Comparison of ENCODE assay signal across 25 cellular contexts in the genomic region with DNA sequence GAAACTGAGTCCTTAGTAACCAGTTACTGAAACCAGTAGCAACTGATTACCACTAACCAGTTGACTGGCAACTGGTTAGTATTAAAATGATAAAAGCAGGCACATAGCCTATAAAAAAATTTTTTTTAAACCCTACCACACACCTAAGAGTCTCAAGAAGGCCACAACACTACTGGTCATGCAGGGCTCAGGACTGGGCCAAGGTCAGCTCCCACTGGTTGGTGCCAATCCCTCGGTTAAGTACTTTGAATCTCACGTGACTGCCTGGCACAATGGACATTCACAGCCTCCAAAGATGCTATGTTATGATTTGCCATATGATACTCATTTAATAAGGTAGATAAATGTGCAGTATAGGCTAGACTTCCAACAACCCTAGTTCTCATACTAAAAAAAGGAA.
"Had no signal": no experiment of that assay in that cellular context is flagged by ENCODE, and none has a peak within 500 bp of the region (broad histone marks: within the 10 kb centered on the region; RNA-seq: fewer than 3 reads in every experiment).

No MANE protein-coding gene starts in this region.

- H3K27me3 ChIP-seq: brain microvascular endothelial cell, colonic mucosa, dorsolateral prefrontal cortex, stomach, suprapubic skin, vagina had no signal

- H3K4me1 ChIP-seq: colonic mucosa, vagina had no signal

- ATAC-seq: activated T-cell treated with anti-CD3 and anti-CD28 coated beads, Interleukin-2, amount 50 U/mL, for 4 hours; effector memory CD8-positive, alpha-beta T cell; esophagus mucosa; naive thymus-derived CD4-positive, alpha-beta T cell; stimulated activated memory B cell treated with anti-CD40 and anti-IgM and Interleukin-4, amounts not matched to agents 10 μg/mL and 1 μg/mL and 100 μg/mL, for 72 hours; WTC11 had no signal

- H3K4me3 Mint-ChIP-seq: activated naive CD4-positive, alpha-beta T cell treated with anti-CD3 and anti-CD28 coated beads, Interleukin-2, amount 10 ng/mL, durations not matched to agents 7 days and 5 days; activated T-cell treated with anti-CD3 and anti-CD28 coated beads, Interleukin-2, amount 50 U/mL, for 4 hours; central memory CD8-positive, alpha-beta T cell; effector memory CD8-positive, alpha-beta T cell; neural crest cell; stimulated activated memory B cell treated with anti-CD40 and anti-IgM and Interleukin-4, amounts not matched to agents 10 μg/mL and 1 μg/mL and 100 μg/mL, for 72 hours; WTC11 had no signal

- H3K4me3 ChIP-seq: colonic mucosa, dorsolateral prefrontal cortex, lung, stomach, suprapubic skin, vagina had no signal

- H3K27me3 Mint-ChIP-seq: activated naive CD4-positive, alpha-beta T cell treated with anti-CD3 and anti-CD28 coated beads, Interleukin-2, amount 10 ng/mL, durations not matched to agents 7 days and 5 days; central memory CD8-positive, alpha-beta T cell; effector memory CD8-positive, alpha-beta T cell; naive thymus-derived CD4-positive, alpha-beta T cell; stimulated activated memory B cell treated with anti-CD40 and anti-IgM and Interleukin-4, amounts not matched to agents 10 μg/mL and 1 μg/mL and 100 μg/mL, for 72 hours had no signal

- H3K36me3 Mint-ChIP-seq: WTC11 had no signal

- H3K36me3 ChIP-seq: brain microvascular endothelial cell, colonic mucosa, suprapubic skin, vagina had no signal

- DNase-seq: activated CD4-positive, alpha-beta T cell treated with anti-CD3 and anti-CD28 coated beads for 4 hours; activated CD4-positive, alpha-beta T cell treated with anti-CD3 and anti-CD28 coated beads, Interleukin-2, amount 50 U/mL, for 48 hours; activated CD8-positive, alpha-beta memory T cell treated with anti-CD3 and anti-CD28 coated beads, Interleukin-2, amount 50 U/mL, for 48 hours; activated naive CD4-positive, alpha-beta T cell treated with anti-CD3 and anti-CD28 coated beads, Interleukin-2, amount 10 ng/mL, durations not matched to agents 7 days and 5 days; activated T-cell treated with anti-CD3 and anti-CD28 coated beads, Interleukin-2, amount 50 U/mL, for 4 hours; anterior cingulate cortex; brain microvascular endothelial cell; colonic mucosa; dorsolateral prefrontal cortex; effector memory CD8-positive, alpha-beta T cell; islet precursor cell; left cardiac atrium; naive thymus-derived CD4-positive, alpha-beta T cell; occipital lobe; stomach; T-helper 9 cell; trophoblast cell had no signal

- H3K27ac ChIP-seq: brain microvascular endothelial cell, colonic mucosa, stomach, suprapubic skin, vagina had no signal

- H3K27ac Mint-ChIP-seq: activated naive CD4-positive, alpha-beta T cell treated with anti-CD3 and anti-CD28 coated beads, Interleukin-2, amount 10 ng/mL, durations not matched to agents 7 days and 5 days; effector memory CD8-positive, alpha-beta T cell; stimulated activated memory B cell treated with anti-CD40 and anti-IgM and Interleukin-4, amounts not matched to agents 10 μg/mL and 1 μg/mL and 100 μg/mL, for 72 hours; WTC11 had no signal

- H3K9me3 Mint-ChIP-seq: activated naive CD4-positive, alpha-beta T cell treated with anti-CD3 and anti-CD28 coated beads, Interleukin-2, amount 10 ng/mL, durations not matched to agents 7 days and 5 days; activated T-cell treated with anti-CD3 and anti-CD28 coated beads, Interleukin-2, amount 50 U/mL, for 4 hours; central memory CD8-positive, alpha-beta T cell; effector memory CD8-positive, alpha-beta T cell; neural crest cell; stimulated activated memory B cell treated with anti-CD40 and anti-IgM and Interleukin-4, amounts not matched to agents 10 μg/mL and 1 μg/mL and 100 μg/mL, for 72 hours had no signal

- H3K9me3 ChIP-seq: colonic mucosa, stomach, suprapubic skin, vagina had no signal
